ENCODE assay signal across 7 cellular contexts in genomic region chr12:64523565-64524444, GRCh38.
A peak's percentile ranks its signal among the peaks of the same experiment; 100 is the strongest.
DNase-seq lines count a peak whose midpoint lies in the region; FAIRE-seq and TF ChIP-seq lines count a peak whose summit lies in the region.
"Not testable (repeated sequence)": the region's sequence is repeated elsewhere in the genome, so short reads cannot be mapped to it uniquely, and the experiment has no call there.

No MANE protein-coding gene starts in this region.

- not testable (repeated sequence) for H3K4me3 ChIP-seq in AG10803 (ENCODE audit: low read length); astrocyte (ENCODE audit: insufficient read depth, low read depth, low read length); fibroblast of lung (replicated peaks in 1 of 4; ENCODE audit: control extremely low read depth in 1 of 4, insufficient read depth in 1 of 4, low read depth in 3 of 4, low read length in 4 of 4)

- not testable (repeated sequence) for H3K4me2 ChIP-seq in astrocyte (ENCODE audit: low read length); fibroblast of lung (ENCODE audit: extremely low read depth, insufficient read depth, low read length)

- not testable (repeated sequence) for H3K36me3 ChIP-seq in astrocyte (ENCODE audit: insufficient read depth, low read length); fibroblast of lung (ENCODE audit: control insufficient read depth, insufficient read depth, low read length)

- DNase-seq in AG10803 (ENCODE audit: low read depth) (peak; percentile 96), GM04504 (ENCODE audit: low read depth) (peak; percentile 79), LoVo (ENCODE audit: low spot score) (peak; percentile 25), SIG-M5 treated with dmso at 0.1 percent for 504 hours (lab: John Stamatoyannopoulos, UW; ENCODE audit: unreplicated experiment) (peak; percentile 35), astrocyte (ENCODE audit: low read depth) (peak; percentile 53), fibroblast of lung (ENCODE audit: low read depth in 2 of 2) (peak; percentile 44 to 69), iris pigment epithelial cell (ENCODE audit: low read depth) (peak; percentile 62)

- not testable (repeated sequence) for H2AFZ ChIP-seq in astrocyte (ENCODE audit: low read depth, low read length); fibroblast of lung (ENCODE audit: low read length)

- H4K20me1 ChIP-seq in astrocyte (ENCODE audit: insufficient read depth, low read length); fibroblast of lung (ENCODE audit: control insufficient read depth, extremely low read depth, insufficient read depth, low read length): not testable (repeated sequence)

- H3K9me3 Mint-ChIP-seq in astrocyte (ENCODE audit: unreplicated experiment): not testable (repeated sequence)

- H3K4me3 Mint-ChIP-seq in astrocyte (ENCODE audit: unreplicated experiment): not testable (repeated sequence)

- not testable (repeated sequence) for H3K36me3 Mint-ChIP-seq in astrocyte (ENCODE audit: low read depth, unreplicated experiment)

- peaks cover 22% of the 10 kb centered on the region for H3K4me1 Mint-ChIP-seq in astrocyte (ENCODE audit: low read depth, unreplicated experiment)

- peak overlapping the region; percentile 7 for H3K27ac Mint-ChIP-seq in astrocyte (ENCODE audit: unreplicated experiment)

- H3K27me3 ChIP-seq in astrocyte (ENCODE audit: insufficient read depth, low read length); fibroblast of lung (ENCODE audit: control insufficient read depth, insufficient read depth, low read length): not testable (repeated sequence)

- H3K4me1 ChIP-seq in astrocyte (ENCODE audit: insufficient read depth, low read length); fibroblast of lung (ENCODE audit: control insufficient read depth, extremely low read depth, insufficient read depth, low read length): not testable (repeated sequence)

- H3K79me2 ChIP-seq in astrocyte (ENCODE audit: insufficient read depth, low read length); fibroblast of lung (ENCODE audit: control insufficient read depth, insufficient read depth, low read length): not testable (repeated sequence)

- H3K9ac ChIP-seq in astrocyte (ENCODE audit: low read length); fibroblast of lung (ENCODE audit: insufficient read depth, low read length): not testable (repeated sequence)

- H3K9me3 ChIP-seq in astrocyte (ENCODE audit: insufficient read depth, low read depth, low read length); fibroblast of lung (ENCODE audit: control insufficient read depth, insufficient read depth, low read depth, low read length): not testable (repeated sequence)

- FAIRE-seq in astrocyte (lab: Jason Lieb, UNC): not testable (repeated sequence)

- not testable (repeated sequence) for H3K27ac ChIP-seq in astrocyte (ENCODE audit: low read depth, low read length); fibroblast of lung (ENCODE audit: insufficient read depth, low read length)

- TF ChIP-seq CTCF in AG10803 (conservative IDR thresholded peaks at IDR 0.05; ENCODE audit: low read length); astrocyte (IDR thresholded peaks at IDR 0.05; ENCODE audit: insufficient read depth, low read depth, low read length); fibroblast of lung (conservative IDR thresholded peaks at IDR 0.05 in 1 of 2, IDR thresholded peaks at IDR 0.05 in 1 of 2; ENCODE audit: low read depth in 1 of 2, low read length in 2 of 2): not testable (repeated sequence)

- not testable (repeated sequence) for H3K27me3 Mint-ChIP-seq in astrocyte (ENCODE audit: low read depth, unreplicated experiment)

Comparison
In these comparisons a context has a peak if more than half of its experiments do, and no peak if none do; other contexts are left out.
1. DNase-seq: peak in every context shown above with its lines; median percentile 96 in AG10803; 79 in GM04504; 62 in iris pigment epithelial cell; 56 in fibroblast of lung; 53 in astrocyte; 35 in SIG-M5 treated with dmso at 0.1 percent for 504 hours; 25 in LoVo.